27 cellular contexts compared by ENCODE assay signal in genomic region chr1:108669679-108670078, GRCh38. TPM values are rescaled to one million over a fixed set of nuclear protein-coding genes. Genes with fewer than 3 reads are reported as not detected.
DNase-seq lines count a peak whose midpoint lies in the region; ATAC-seq lines count a peak whose summit lies in the region.
"Had no signal": no experiment of that assay in that cellular context is flagged by ENCODE, and none has a peak within 500 bp of the region (broad histone marks: within the 10 kb centered on the region; RNA-seq: fewer than 3 reads in every experiment).

No MANE protein-coding gene starts in this region.

- ATAC-seq in activated CD4-positive, CD25-positive, alpha-beta regulatory T cell treated with anti-CD3 and anti-CD28 coated beads, Interleukin-2, amount 50 U/mL, for 24 hours: peak; percentile 25 to 59
- ATAC-seq in activated naive CD4-positive, alpha-beta T cell treated with anti-CD3 and anti-CD28 coated beads, Interleukin-2, amount 50 U/mL, for 72 hours: peak; percentile 34 to 51
- peak; percentile 9 for ATAC-seq in stimulated activated naive CD8-positive, alpha-beta T cell treated with anti-CD3 and anti-CD28 coated beads, Interleukin-15, amount 100 ng/mL, for 72 hours
- no peak for ATAC-seq in natural killer cell treated with Interleukin-12 subunit alpha and Interleukin-12 subunit beta and Interleukin-15 and Interleukin-18, amount 100 ng/mL, for 72 hours
- ATAC-seq: HepG2, Right ventricle myocardium inferior had no signal

- H3K4me3 Mint-ChIP-seq in activated naive CD4-positive, alpha-beta T cell treated with anti-CD3 and anti-CD28 coated beads for 36 hours: no peak overlapping the region
- no peak overlapping the region for H3K4me3 Mint-ChIP-seq in activated naive CD8-positive, alpha-beta T cell treated with anti-CD3 and anti-CD28 coated beads for 36 hours
- peak overlapping the region in 1 of 2 donors; percentile 33 for H3K4me3 Mint-ChIP-seq in stimulated activated naive CD8-positive, alpha-beta T cell treated with anti-CD3 and anti-CD28 coated beads, Interleukin-15, amount 100 ng/mL, for 72 hours
- H3K4me3 Mint-ChIP-seq in natural killer cell treated with Interleukin-12 subunit alpha and Interleukin-12 subunit beta and Interleukin-15 and Interleukin-18, amount 100 ng/mL, for 72 hours: no peak overlapping the region
- H3K4me3 Mint-ChIP-seq: CD14-positive monocyte had no signal

- no peak for DNase-seq in activated CD4-positive, CD25-positive, alpha-beta regulatory T cell (lab: John Stamatoyannopoulos, UW)
- DNase-seq in activated naive CD4-positive, alpha-beta T cell treated with anti-CD3 and anti-CD28 coated beads, Interleukin-2, amount 50 U/mL, for 72 hours (ENCODE audit: low spot score in 2 of 2): no peak
- DNase-seq in activated naive CD4-positive, alpha-beta T cell treated with anti-CD3 and anti-CD28 coated beads for 36 hours: no peak
- DNase-seq in activated naive CD8-positive, alpha-beta T cell treated with anti-CD3 and anti-CD28 coated beads for 36 hours: no peak
- DNase-seq in stimulated activated naive CD8-positive, alpha-beta T cell treated with anti-CD3 and anti-CD28 coated beads, Interleukin-15, amount 100 ng/mL, for 72 hours: no peak
- DNase-seq in natural killer cell treated with Interleukin-12 subunit alpha and Interleukin-12 subunit beta and Interleukin-15 and Interleukin-18, amount 100 ng/mL, for 72 hours (ENCODE audit: low spot score): no peak
- DNase-seq in OCI-M1 (lab: John Stamatoyannopoulos, UW): no peak
- DNase-seq: 8988T, ACHN, BE2C, Calu3, DND-41, HCEC 1CT, Kasumi-1, NCI-H1092 treated with DMSO at 0.1 percent for 48 hours, NCI-H146, NCI-H2029, NCI-H524 treated with DMSO at 0.1 percent for 48 hours, NCI-H774, PC-9, SJCRH30 had no signal

- H3K27me3 Mint-ChIP-seq in activated naive CD4-positive, alpha-beta T cell treated with anti-CD3 and anti-CD28 coated beads for 36 hours (ENCODE audit: low read depth): no peaks in the 10 kb centered on the region
- peaks cover 4% of the 10 kb centered on the region for H3K27me3 Mint-ChIP-seq in activated naive CD8-positive, alpha-beta T cell treated with anti-CD3 and anti-CD28 coated beads for 36 hours
- no peaks in the 10 kb centered on the region for H3K27me3 Mint-ChIP-seq in stimulated activated naive CD8-positive, alpha-beta T cell treated with anti-CD3 and anti-CD28 coated beads, Interleukin-15, amount 100 ng/mL, for 72 hours
- no peaks in the 10 kb centered on the region for H3K27me3 Mint-ChIP-seq in natural killer cell treated with Interleukin-12 subunit alpha and Interleukin-12 subunit beta and Interleukin-15 and Interleukin-18, amount 100 ng/mL, for 72 hours

- no peaks in the 10 kb centered on the region for H3K36me3 Mint-ChIP-seq in activated naive CD4-positive, alpha-beta T cell treated with anti-CD3 and anti-CD28 coated beads, Interleukin-2, amount 50 U/mL, for 72 hours
- no peaks in the 10 kb centered on the region for H3K36me3 Mint-ChIP-seq in activated naive CD4-positive, alpha-beta T cell treated with anti-CD3 and anti-CD28 coated beads for 36 hours (ENCODE audit: low read depth)
- H3K36me3 Mint-ChIP-seq in activated naive CD8-positive, alpha-beta T cell treated with anti-CD3 and anti-CD28 coated beads for 36 hours: peaks cover 2% of the 10 kb centered on the region
- H3K36me3 Mint-ChIP-seq in natural killer cell treated with Interleukin-12 subunit alpha and Interleukin-12 subunit beta and Interleukin-15 and Interleukin-18, amount 100 ng/mL, for 72 hours: no peaks in the 10 kb centered on the region
- H3K36me3 Mint-ChIP-seq: CD14-positive monocyte had no signal

- CTCF ChIA-PET in activated naive CD4-positive, alpha-beta T cell treated with anti-CD3 and anti-CD28 coated beads for 36 hours (lab: Charles Lee): interaction anchor here (1.4 kb wide), 1 partner anchor 26 kb away, joined by 3 read pairs; no protein-coding TSS in a partner anchor

- intact Hi-C loops in activated naive CD4-positive, alpha-beta T cell treated with anti-CD3 and anti-CD28 coated beads for 36 hours (cut with micrococcal nuclease): no loop called here

- H3K4me1 Mint-ChIP-seq in activated naive CD4-positive, alpha-beta T cell treated with anti-CD3 and anti-CD28 coated beads for 36 hours (ENCODE audit: low read depth): peaks cover 11% of the 10 kb centered on the region
- H3K4me1 Mint-ChIP-seq in activated naive CD8-positive, alpha-beta T cell treated with anti-CD3 and anti-CD28 coated beads for 36 hours: peaks cover 25% of the 10 kb centered on the region
- H3K4me1 Mint-ChIP-seq in stimulated activated naive CD8-positive, alpha-beta T cell treated with anti-CD3 and anti-CD28 coated beads, Interleukin-15, amount 100 ng/mL, for 72 hours: peaks cover 35% of the 10 kb centered on the region
- peaks cover 21% of the 10 kb centered on the region in 2 donors for H3K4me1 Mint-ChIP-seq in natural killer cell treated with Interleukin-12 subunit alpha and Interleukin-12 subunit beta and Interleukin-15 and Interleukin-18, amount 100 ng/mL, for 72 hours (ENCODE audit: low read depth in 2 of 2)

- peaks cover 0 to 4% of the 10 kb centered on the region in 2 donors for H3K9me3 Mint-ChIP-seq in activated naive CD4-positive, alpha-beta T cell treated with anti-CD3 and anti-CD28 coated beads, Interleukin-2, amount 50 U/mL, for 72 hours
- no peaks in the 10 kb centered on the region for H3K9me3 Mint-ChIP-seq in activated naive CD4-positive, alpha-beta T cell treated with anti-CD3 and anti-CD28 coated beads for 36 hours
- peaks cover 3% of the 10 kb centered on the region for H3K9me3 Mint-ChIP-seq in activated naive CD8-positive, alpha-beta T cell treated with anti-CD3 and anti-CD28 coated beads for 36 hours
- no peaks in the 10 kb centered on the region for H3K9me3 Mint-ChIP-seq in stimulated activated naive CD8-positive, alpha-beta T cell treated with anti-CD3 and anti-CD28 coated beads, Interleukin-15, amount 100 ng/mL, for 72 hours
- H3K9me3 Mint-ChIP-seq in natural killer cell treated with Interleukin-12 subunit alpha and Interleukin-12 subunit beta and Interleukin-15 and Interleukin-18, amount 100 ng/mL, for 72 hours: no peaks in the 10 kb centered on the region

- H3K27ac Mint-ChIP-seq in activated naive CD4-positive, alpha-beta T cell treated with anti-CD3 and anti-CD28 coated beads, Interleukin-2, amount 50 U/mL, for 72 hours: peak overlapping the region; percentile 62 to 70
- H3K27ac Mint-ChIP-seq in activated naive CD4-positive, alpha-beta T cell treated with anti-CD3 and anti-CD28 coated beads for 36 hours: no peak overlapping the region
- peak overlapping the region; percentile 82 for H3K27ac Mint-ChIP-seq in activated naive CD8-positive, alpha-beta T cell treated with anti-CD3 and anti-CD28 coated beads for 36 hours
- peak overlapping the region; percentile 46 to 83 for H3K27ac Mint-ChIP-seq in stimulated activated naive CD8-positive, alpha-beta T cell treated with anti-CD3 and anti-CD28 coated beads, Interleukin-15, amount 100 ng/mL, for 72 hours
- H3K27ac Mint-ChIP-seq in natural killer cell treated with Interleukin-12 subunit alpha and Interleukin-12 subunit beta and Interleukin-15 and Interleukin-18, amount 100 ng/mL, for 72 hours: peak overlapping the region in 1 of 2 donors; percentile 90
- H3K27ac Mint-ChIP-seq: CD14-positive monocyte had no signal

RNA-seq across cellular contexts. Expression of gene HENMT1, which starts 8.8 kb away (rescaled TPM):
- 10 to 100 TPM; 14.3 to 14.5 TPM for total RNA-seq in activated naive CD4-positive, alpha-beta T cell treated with anti-CD3 and anti-CD28 coated beads, Interleukin-2, amount 50 U/mL, for 72 hours
- total RNA-seq in activated naive CD4-positive, alpha-beta T cell treated with anti-CD3 and anti-CD28 coated beads for 36 hours: 10 to 100 TPM; 18.7 to 19.3 TPM
- total RNA-seq in activated naive CD8-positive, alpha-beta T cell treated with anti-CD3 and anti-CD28 coated beads for 36 hours: 10 to 100 TPM; 26.1 to 26.4 TPM
- total RNA-seq in natural killer cell treated with Interleukin-12 subunit alpha and Interleukin-12 subunit beta and Interleukin-15 and Interleukin-18, amount 100 ng/mL, for 72 hours: 10 to 100 TPM; 27.5 to 35.7 TPM
- total RNA-seq: HepG2, HT1080, M059J, SJCRH30 had no signal

RNA-seq across cellular contexts. Expression of gene PRPF38B, which starts 22.4 kb away (rescaled TPM):
- 10 to 100 TPM; 64.5 to 69.4 TPM for total RNA-seq in activated naive CD4-positive, alpha-beta T cell treated with anti-CD3 and anti-CD28 coated beads, Interleukin-2, amount 50 U/mL, for 72 hours
- 10 to 100 TPM; 50.4 to 52.2 TPM for total RNA-seq in activated naive CD4-positive, alpha-beta T cell treated with anti-CD3 and anti-CD28 coated beads for 36 hours
- 10 to 100 TPM; 66.8 to 71.5 TPM for total RNA-seq in activated naive CD8-positive, alpha-beta T cell treated with anti-CD3 and anti-CD28 coated beads for 36 hours
- total RNA-seq in natural killer cell treated with Interleukin-12 subunit alpha and Interleukin-12 subunit beta and Interleukin-15 and Interleukin-18, amount 100 ng/mL, for 72 hours: 100 to 1,000 TPM in 1 of 2 donors, 10 to 100 TPM in 1; 76.3 to 104 TPM

RNA-seq across cellular contexts. Expression of gene FNDC7, which starts 43.0 kb away (rescaled TPM):
- total RNA-seq in activated naive CD4-positive, alpha-beta T cell treated with anti-CD3 and anti-CD28 coated beads, Interleukin-2, amount 50 U/mL, for 72 hours: under 1 TPM; 0.07 to 0.31 TPM
- total RNA-seq in activated naive CD4-positive, alpha-beta T cell treated with anti-CD3 and anti-CD28 coated beads for 36 hours: under 1 TPM in 1 of 2 experiments, not detected in 1; 0.05 TPM
- not detected for total RNA-seq in activated naive CD8-positive, alpha-beta T cell treated with anti-CD3 and anti-CD28 coated beads for 36 hours
- under 1 TPM in 1 of 2 donors, not detected in 1; 0.12 TPM for total RNA-seq in natural killer cell treated with Interleukin-12 subunit alpha and Interleukin-12 subunit beta and Interleukin-15 and Interleukin-18, amount 100 ng/mL, for 72 hours
- total RNA-seq: Calu3, HepG2, HT1080, M059J, Right ventricle myocardium inferior had no signal

Comparison
In these comparisons a context has a peak if more than half of its experiments do, and no peak if none do; other contexts are left out.
1. ATAC-seq: peak in activated CD4-positive, CD25-positive, alpha-beta regulatory T cell treated with anti-CD3 and anti-CD28 coated beads, Interleukin-2, amount 50 U/mL, for 24 hours (2 of 2), activated naive CD4-positive, alpha-beta T cell treated with anti-CD3 and anti-CD28 coated beads, Interleukin-2, amount 50 U/mL, for 72 hours (2 of 2) and stimulated activated naive CD8-positive, alpha-beta T cell treated with anti-CD3 and anti-CD28 coated beads, Interleukin-15, amount 100 ng/mL, for 72 hours (single experiment); none in natural killer cell treated with Interleukin-12 subunit alpha and Interleukin-12 subunit beta and Interleukin-15 and Interleukin-18, amount 100 ng/mL, for 72 hours (0 of 2).